Comparison of ENCODE assay signal across 5 cellular contexts in genomic region chr14:22829076-22829660, GRCh38. TPM values are rescaled to one million over a fixed set of nuclear protein-coding genes. Genes with fewer than 3 reads are reported as not detected.
A peak's percentile ranks its signal among the peaks of the same experiment; 100 is the strongest.
DNase-seq lines count a peak whose midpoint lies in the region; ATAC-seq, FAIRE-seq and TF ChIP-seq lines count a peak whose summit lies in the region.
"Not testable (repeated sequence)": the region's sequence is repeated elsewhere in the genome, so short reads cannot be mapped to it uniquely, and the experiment has no call there.

No MANE protein-coding gene starts in this region.

- 85% methylated on average over 11 of the region's 12 CpGs for WGBS in mammary epithelial cell (ENCODE audit: low coverage, missing lambda C conversion rate)
- WGBS in pancreas, 2 donors = 70 to 80% methylated on average over 12 of the region's 12 CpGs

- H4K20me1 ChIP-seq in mammary epithelial cell (ENCODE audit: insufficient read depth, low read length) = not testable (repeated sequence)

- H3K27me3 ChIP-seq in mammary epithelial cell (ENCODE audit: insufficient read depth, low read length); iPS-18a (ENCODE audit: control insufficient read depth, insufficient read depth, low read length); pancreas: not testable (repeated sequence)

- peaks cover 35% of the 10 kb centered on the region for H3K4me1 Mint-ChIP-seq in HFFc6 (ENCODE audit: low read depth)
- H3K4me1 Mint-ChIP-seq in T-helper 1 cell treated with Interleukin-12 subunit alpha and Interleukin-12 subunit beta and Interleukin-4 antibody, amounts not matched to agents 30 μg/mL and 1 μg/mL, for 36 hours (ENCODE audit: low read depth) = peaks cover 28% of the 10 kb centered on the region

- in situ Hi-C loops in mammary epithelial cell (cut with MboI; ENCODE audit: low sequenced_read_pairs in 2 of 2) = loop anchor here in 1 of 2 donors (25.0 kb wide), 1 partner anchor 267 kb away; no protein-coding TSS in a partner anchor

- peak overlapping the region; percentile 92 for H3K4me3 Mint-ChIP-seq in HFFc6
- H3K4me3 Mint-ChIP-seq in T-helper 1 cell treated with Interleukin-12 subunit alpha and Interleukin-12 subunit beta and Interleukin-4 antibody, amounts not matched to agents 30 μg/mL and 1 μg/mL, for 36 hours = peak overlapping the region; percentile 95

- peak in 2 of 4 donors; percentile 5 to 11 for ATAC-seq in pancreas

- H3K27ac ChIP-seq in mammary epithelial cell (ENCODE audit: insufficient read depth, low read depth, low read length) (peak overlapping the region; percentile 72), iPS-18a (ENCODE audit: low read length) (peak overlapping the region; percentile 90), pancreas (peak overlapping the region; percentile 41 to 79 (median 60))

- TF ChIP-seq CTCF in HFFc6 (IDR thresholded peaks at IDR 0.05); mammary epithelial cell (conservative IDR thresholded peaks at IDR 0.05 in 1 of 2, IDR thresholded peaks at IDR 0.05 in 1 of 2; ENCODE audit: extremely low read depth in 1 of 2, insufficient read depth in 1 of 2, low read depth in 1 of 2, low read length in 2 of 2); pancreas (IDR thresholded peaks at IDR 0.05): not testable (repeated sequence)

- H3K27me3 Mint-ChIP-seq in HFFc6 (ENCODE audit: insufficient read depth); T-helper 1 cell treated with Interleukin-12 subunit alpha and Interleukin-12 subunit beta and Interleukin-4 antibody, amounts not matched to agents 30 μg/mL and 1 μg/mL, for 36 hours (ENCODE audit: low read depth): not testable (repeated sequence)

- H3K9me3 ChIP-seq in mammary epithelial cell (replicated peaks; ENCODE audit: insufficient read depth, low read length); iPS-18a (ENCODE audit: control insufficient read depth, low read depth, low read length); pancreas: not testable (repeated sequence)

- peak overlapping the region; percentile 91 for H3K9ac ChIP-seq in mammary epithelial cell (ENCODE audit: insufficient read depth, low read length)
- H3K9ac ChIP-seq in iPS-18a (ENCODE audit: low read length) = peak overlapping the region; percentile 95

- dilution Hi-C loops in mammary epithelial cell (cut with HindIII; ENCODE audit: low sequenced_read_pairs) = not testable (repeated sequence)

- not testable (repeated sequence) for H3K9me3 Mint-ChIP-seq in HFFc6; T-helper 1 cell treated with Interleukin-12 subunit alpha and Interleukin-12 subunit beta and Interleukin-4 antibody, amounts not matched to agents 30 μg/mL and 1 μg/mL, for 36 hours

- H2AFZ ChIP-seq in mammary epithelial cell (ENCODE audit: low read depth, low read length) = peak overlapping the region; percentile 96

- CTCF ChIA-PET in mammary epithelial cell (lab: Charles Lee; ENCODE audit: low non-redundant PET) = not testable (repeated sequence)

- not testable (repeated sequence) for DNase-seq in HFFc6, mammary epithelial cell, pancreas

- H3K4me3 ChIP-seq in mammary epithelial cell (replicated peaks in 1 of 3; ENCODE audit: insufficient read depth in 1 of 3, low read depth in 2 of 3, low read length in 3 of 3) (peak overlapping the region; percentile 62 to 97 (median 83)), iPS-18a (ENCODE audit: low read length) (peak overlapping the region; percentile 97), pancreas (peak overlapping the region; percentile 61 to 76 (median 74))

- H3K27ac Mint-ChIP-seq in HFFc6 = peak overlapping the region; percentile 93
- H3K27ac Mint-ChIP-seq in T-helper 1 cell treated with Interleukin-12 subunit alpha and Interleukin-12 subunit beta and Interleukin-4 antibody, amounts not matched to agents 30 μg/mL and 1 μg/mL, for 36 hours = peak overlapping the region; percentile 94

- peaks cover 11% of the 10 kb centered on the region for H3K36me3 ChIP-seq in mammary epithelial cell (ENCODE audit: insufficient read depth, low read length)
- peaks cover 15% of the 10 kb centered on the region for H3K36me3 ChIP-seq in iPS-18a (ENCODE audit: control insufficient read depth, low read depth, low read length)
- H3K36me3 ChIP-seq in pancreas = not testable (repeated sequence)

- peaks cover 38% of the 10 kb centered on the region for H3K79me2 ChIP-seq in mammary epithelial cell (ENCODE audit: insufficient read depth, low read length)

- peaks cover 12% of the 10 kb centered on the region for H3K36me3 Mint-ChIP-seq in HFFc6 (ENCODE audit: low read depth)
- H3K36me3 Mint-ChIP-seq in T-helper 1 cell treated with Interleukin-12 subunit alpha and Interleukin-12 subunit beta and Interleukin-4 antibody, amounts not matched to agents 30 μg/mL and 1 μg/mL, for 36 hours (ENCODE audit: low read depth) = peaks cover 23% of the 10 kb centered on the region

- H3K4me1 ChIP-seq in mammary epithelial cell (ENCODE audit: insufficient read depth, low read length) = not testable (repeated sequence)
- H3K4me1 ChIP-seq in iPS-18a (ENCODE audit: control insufficient read depth, low read depth, low read length) = peaks cover 10% of the 10 kb centered on the region
- H3K4me1 ChIP-seq in pancreas = peaks cover 0 to 12% (median 5%) of the 10 kb centered on the region in 3 donors

- not testable (repeated sequence) for FAIRE-seq in pancreas (lab: Jason Lieb, UNC)

- BruUV-seq in mammary epithelial cell (replicated peaks; lab: Mats Ljungman, UMichigan) = not testable (repeated sequence)

- intact Hi-C loops in mammary epithelial cell (cut with micrococcal nuclease); pancreas (cut with DNase I): not testable (repeated sequence)

- H3K4me2 ChIP-seq in mammary epithelial cell (ENCODE audit: insufficient read depth, low read depth, low read length) = peak overlapping the region; percentile 98

RNA-seq across cellular contexts. Expression of gene MRPL52, which starts 0.5 kb away (rescaled TPM):
- total RNA-seq in HFFc6 (2021; fragmentation: NEBNext Ultra II Directional; extraction: Animal tissue kit (Norgen Biotek cat#: 25700)) = 100 to 1,000 TPM; 135 to 195 (median 167) TPM
- 100 to 1,000 TPM in 1 of 2 donors, 10 to 100 TPM in 1; 20.3 to 126 TPM for total RNA-seq in mammary epithelial cell
- 61.5 TPM for polyA plus RNA-seq in mammary epithelial cell
- polyA minus RNA-seq in mammary epithelial cell = 3.8 TPM
- 10 to 100 TPM; 29.1 to 47.6 (median 43.0) TPM for total RNA-seq in pancreas
- polyA plus RNA-seq in pancreas = 10 to 100 TPM; 57.1 to 85.0 TPM

RNA-seq across cellular contexts. Expression of gene MMP14, which starts 7.2 kb away (rescaled TPM):
- total RNA-seq in HFFc6 (2021; fragmentation: NEBNext Ultra II Directional; extraction: Animal tissue kit (Norgen Biotek cat#: 25700)) = 100 to 1,000 TPM; 284 to 322 (median 298) TPM
- 100 to 1,000 TPM; 525 to 766 TPM for total RNA-seq in mammary epithelial cell
- 351 TPM for polyA plus RNA-seq in mammary epithelial cell
- 343 TPM for polyA minus RNA-seq in mammary epithelial cell
- total RNA-seq in pancreas = 100 to 1,000 TPM in 1 of 6 donors, 10 to 100 TPM in 5; 21.5 to 146 (median 34.0) TPM
- 10 to 100 TPM; 18.7 to 61.8 TPM for polyA plus RNA-seq in pancreas

RNA-seq across cellular contexts. Expression of gene SLC7A7, which starts 13.9 kb away (rescaled TPM):
- 1 to 10 TPM in 1 of 6 experiments, under 1 TPM in 5; 0.31 to 1.3 (median 0.56) TPM for total RNA-seq in HFFc6 (2021; fragmentation: NEBNext Ultra II Directional; extraction: Animal tissue kit (Norgen Biotek cat#: 25700))
- total RNA-seq in mammary epithelial cell (1 to 10 TPM in 1 of 2 donors, under 1 TPM in 1; 0.78 to 1.0 TPM), pancreas (10 to 100 TPM in 1 of 6 donors, 1 to 10 TPM in 5; 2.9 to 13.1 (median 5.7) TPM)
- polyA plus RNA-seq in mammary epithelial cell (0.34 TPM), pancreas (1 to 10 TPM; 4.9 to 9.9 TPM)
- polyA minus RNA-seq in mammary epithelial cell = not detected

RNA-seq across cellular contexts. Expression of gene LRP10, which starts 42.4 kb away (rescaled TPM):
- 100 to 1,000 TPM; 168 to 226 (median 186) TPM for total RNA-seq in HFFc6 (2021; fragmentation: NEBNext Ultra II Directional; extraction: Animal tissue kit (Norgen Biotek cat#: 25700))
- total RNA-seq in mammary epithelial cell (100 to 1,000 TPM; 122 to 134 TPM), pancreas (10 to 100 TPM; 49.5 to 86.2 (median 52.5) TPM)
- polyA plus RNA-seq in mammary epithelial cell (110 TPM), pancreas (10 to 100 TPM; 14.7 to 22.7 TPM)
- 360 TPM for polyA minus RNA-seq in mammary epithelial cell

RNA-seq across cellular contexts. Expression of gene REM2, which starts 53.9 kb away (rescaled TPM):
- total RNA-seq in HFFc6 (2021; fragmentation: NEBNext Ultra II Directional; extraction: Animal tissue kit (Norgen Biotek cat#: 25700)) = under 1 TPM in 4 of 6 experiments, not detected in 2; 0.09 to 0.17 (median 0.14) TPM
- total RNA-seq in mammary epithelial cell (under 1 TPM; 0.33 to 0.40 TPM), pancreas (under 1 TPM in 5 of 6 donors, not detected in 1; 0.16 to 0.41 (median 0.28) TPM)
- polyA plus RNA-seq in mammary epithelial cell (0.09 TPM), pancreas (1 to 10 TPM in 1 of 2 donors, under 1 TPM in 1; 0.72 to 2.5 TPM)
- polyA minus RNA-seq in mammary epithelial cell = not detected
